Comparison of ENCODE assay signal across 9 cellular contexts in the genomic region with DNA sequence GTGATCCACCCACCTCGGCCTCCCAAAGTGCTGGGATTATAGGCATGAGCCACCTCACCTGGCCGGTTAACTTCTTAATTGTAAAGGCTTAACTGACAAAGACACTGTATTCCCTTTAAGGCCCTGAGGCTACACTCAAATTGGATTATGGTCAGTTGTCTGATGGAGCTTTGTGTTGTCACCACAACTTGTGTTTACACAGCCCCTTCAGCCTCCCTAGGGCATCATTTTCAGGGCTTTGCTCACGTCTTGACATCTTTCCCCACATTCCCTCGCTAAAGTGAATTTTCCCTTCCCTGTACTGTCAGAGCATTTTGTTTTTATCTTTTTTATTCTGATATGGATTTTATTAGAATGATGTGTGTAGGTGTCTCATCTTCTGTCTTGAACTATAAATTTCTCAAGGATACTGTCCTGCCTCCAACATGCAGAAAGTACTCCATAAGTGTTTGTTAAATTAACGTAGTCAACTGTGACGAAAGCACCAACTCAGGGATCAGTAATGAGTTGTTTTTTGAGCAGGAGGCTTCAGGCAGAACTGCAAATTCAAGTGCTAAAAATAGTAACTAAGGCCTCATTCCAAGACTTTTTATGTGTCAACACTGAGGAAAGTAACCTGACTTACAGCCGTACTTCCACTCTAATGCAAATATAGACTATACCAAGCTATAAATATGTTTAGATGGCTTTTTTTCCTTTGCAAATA.
DNase-seq lines count a peak whose midpoint lies in the region; ATAC-seq and TF ChIP-seq lines count a peak whose summit lies in the region.
"Had no signal": no experiment of that assay in that cellular context is flagged by ENCODE, and none has a peak within 500 bp of the region (broad histone marks: within the 10 kb centered on the region; RNA-seq: fewer than 3 reads in every experiment).

No MANE protein-coding gene starts in this region.

- 82 to 91% (median 89%) methylated on average over 7 of the region's 7 CpGs for WGBS in spleen, 5 donors

- H3K4me3 ChIP-seq in HUES6 (ENCODE audit: low read depth, low read length) (no peak overlapping the region), tibial artery (no peak overlapping the region), spleen (no peak overlapping the region)

- H3K27me3 ChIP-seq in HUES6 (ENCODE audit: control insufficient read depth, insufficient read depth, low read length), result no peaks in the 10 kb centered on the region
- no peaks in the 10 kb centered on the region for H3K27me3 ChIP-seq in tibial artery
- H3K27me3 ChIP-seq in spleen (replicated peaks in 1 of 7), result no peaks in the 10 kb centered on the region

- no peak overlapping the region for H3K9ac ChIP-seq in HUES6 (ENCODE audit: low read length)

- intact Hi-C loops in tibial artery (cut with DNase I; ENCODE audit: low total_unique reads) (no loop called here), spleen (cut with DNase I; ENCODE audit: low total_unique reads) (no loop called here)

- TF ChIP-seq POLR2A in spleen (IDR thresholded peaks at IDR 0.05), result no peak

- peak overlapping the region; percentile 28; the same call in 1 of the 2 replicates for H3K27ac ChIP-seq in HUES6 (ENCODE audit: low read depth, low read length)
- peak overlapping the region; percentile 65 to 71 for H3K27ac ChIP-seq in tibial artery
- no peak overlapping the region for H3K27ac ChIP-seq in spleen

- TF ChIP-seq CTCF in tibial artery (IDR thresholded peaks at IDR 0.05) (no peak), spleen (IDR thresholded peaks at IDR 0.05 in 8 of 11, conservative IDR thresholded peaks at IDR 0.05 in 3 of 11) (no peak)

- in situ Hi-C loops in T47D (cut with HindIII; ENCODE audit: low pct_unique_long_range_greater_than_20kb, low sequenced_read_pairs), result no loop called here

- peaks cover 6% of the 10 kb centered on the region; the same call in 1 of the 2 replicates for H3K4me1 ChIP-seq in HUES6 (ENCODE audit: control insufficient read depth, insufficient read depth, low read length)
- peaks cover 0 to 30% (median 14%) of the 10 kb centered on the region in 4 donors for H3K4me1 ChIP-seq in tibial artery
- no peaks in the 10 kb centered on the region for H3K4me1 ChIP-seq in spleen

- H3K36me3 ChIP-seq in HUES6 (ENCODE audit: control insufficient read depth, insufficient read depth, low read length) (no peaks in the 10 kb centered on the region), tibial artery (peaks cover 29 to 53% (median 52%) of the 10 kb centered on the region in 3 donors), spleen (peaks cover 0 to 19% (median 0%) of the 10 kb centered on the region in 6 donors)

- ATAC-seq in GM18909 (IDR thresholded peaks at IDR 0.05; ENCODE audit: poor library complexity, unreplicated experiment) (no peak), GM21381 (IDR thresholded peaks at IDR 0.05; ENCODE audit: unreplicated experiment) (no peak)
- ATAC-seq: activated CD4-positive, CD25-positive, alpha-beta regulatory T cell treated with anti-CD3 and anti-CD28 coated beads, Interleukin-2, amount 50 U/mL, for 24 hours had no signal

- H3K9me3 ChIP-seq in HUES6 (ENCODE audit: control insufficient read depth, insufficient read depth, low read depth, low read length) (no peaks in the 10 kb centered on the region), tibial artery (no peaks in the 10 kb centered on the region), spleen (no peaks in the 10 kb centered on the region)

- DNase-seq in T47D (ENCODE audit: low read depth in 1 of 2, low spot score in 1 of 2), result peak; percentile 13 to 74
- peak; percentile 37 for DNase-seq in left kidney (ENCODE audit: low read depth, low spot score)
- DNase-seq in tibial artery, result no peak
- DNase-seq in spleen, result no peak
- no peak for DNase-seq in NCI-H226

Comparison
In these comparisons a context has a peak if more than half of its experiments do, and no peak if none do; other contexts are left out.
1. H3K27ac ChIP-seq: peak in HUES6 (single experiment) and tibial artery (2 of 2); none in spleen (0 of 8).
2. DNase-seq: peak in T47D (2 of 2) and left kidney (single experiment); none in tibial artery (0 of 2), spleen (single experiment) and NCI-H226 (single experiment).